In genomic region chr17:20095366-20096080, GRCh38 we compare ENCODE assay signal across 8 cellular contexts.
DNase-seq lines count a peak whose midpoint lies in the region; ATAC-seq and TF ChIP-seq lines count a peak whose summit lies in the region.

No MANE protein-coding gene starts in this region.

- no peaks in the 10 kb centered on the region for H3K36me3 Mint-ChIP-seq in chondrocyte (ENCODE audit: low read depth)

- no peaks in the 10 kb centered on the region for H3K9me3 Mint-ChIP-seq in chondrocyte (ENCODE audit: low read depth)

- H3K4me3 ChIP-seq in upper lobe of left lung: no peak overlapping the region

- DNase-seq in AG09319 (ENCODE audit: extremely low read depth, low read depth) (no peak), NCI-H146 (lab: John Stamatoyannopoulos, UW) (peak; percentile 77), chondrocyte (ENCODE audit: low spot score) (no peak), left lobe of liver (ENCODE audit: low spot score) (no peak), upper lobe of left lung (peak in 1 of 2 donors; percentile 42)

- H3K4me1 ChIP-seq in upper lobe of left lung: no peaks in the 10 kb centered on the region

- H3K9me3 ChIP-seq in upper lobe of left lung: no peaks in the 10 kb centered on the region

- 44 to 46% methylated on average over 17 to 18 of the region's 18 CpGs for WGBS in upper lobe of left lung, 2 donors

- TF ChIP-seq EP300 in upper lobe of left lung (IDR thresholded peaks at IDR 0.05): no peak

- H3K4me1 Mint-ChIP-seq in chondrocyte (ENCODE audit: low read depth): peaks cover 56% of the 10 kb centered on the region

- no peak for TF ChIP-seq POLR2A in upper lobe of left lung (IDR thresholded peaks at IDR 0.05)

- H3K27ac ChIP-seq in upper lobe of left lung: peak overlapping the region in 3 of 4 donors; percentile 3 to 69 (median 37)

- no peaks in the 10 kb centered on the region for H3K36me3 ChIP-seq in upper lobe of left lung

- ATAC-seq in left lobe of liver: peak; percentile 38
- peak in 1 of 2 donors; percentile 66 for ATAC-seq in upper lobe of left lung (ENCODE audit: low FRiP score in 2 of 2)
- ATAC-seq in GM21515 (IDR thresholded peaks at IDR 0.05; ENCODE audit: unreplicated experiment): no peak
- no peak for ATAC-seq in esophagus mucosa
- no peak for ATAC-seq in HG02870 (IDR thresholded peaks at IDR 0.05; ENCODE audit: unreplicated experiment)

- H3K27me3 Mint-ChIP-seq in chondrocyte (ENCODE audit: low read depth): no peaks in the 10 kb centered on the region

- H3K27ac Mint-ChIP-seq in chondrocyte (ENCODE audit: unreplicated experiment): peak overlapping the region; percentile 10

- peak; percentile 48 for TF ChIP-seq CTCF in AG09319 (IDR thresholded peaks at IDR 0.05; ENCODE audit: low read depth, low read length)
- TF ChIP-seq CTCF in chondrocyte (IDR thresholded peaks at IDR 0.05): peak; percentile 78
- no peak for TF ChIP-seq CTCF in upper lobe of left lung (IDR thresholded peaks at IDR 0.05)

- peak overlapping the region; percentile 24 for H3K4me3 Mint-ChIP-seq in chondrocyte (ENCODE audit: unreplicated experiment)

- H3K27me3 ChIP-seq in upper lobe of left lung: no peaks in the 10 kb centered on the region

Comparison
In these comparisons a context has a peak if more than half of its experiments do, and no peak if none do; other contexts are left out.
1. CTCF ChIP-seq: peak in AG09319 (single experiment) and chondrocyte (single experiment); none in upper lobe of left lung (0 of 6).